In the genomic region with DNA sequence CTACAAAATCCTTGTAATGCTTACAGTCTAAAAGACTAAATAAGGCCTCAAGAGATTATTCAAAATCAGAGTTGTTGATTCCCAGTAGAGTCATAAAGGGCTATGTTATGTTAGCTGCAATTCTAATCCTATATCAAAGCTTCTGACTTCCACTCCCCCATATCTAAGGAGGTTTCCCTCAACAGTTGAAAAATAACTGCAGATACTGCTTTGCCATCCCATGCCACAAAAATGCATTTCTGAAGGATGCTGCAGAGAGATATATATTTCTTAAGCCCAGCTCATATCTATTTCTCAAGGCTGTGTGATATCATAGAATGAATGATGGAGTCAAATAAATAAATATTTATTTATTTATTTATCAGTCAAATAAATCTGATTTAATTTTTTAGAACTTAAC, we compare ENCODE assay signal across 28 cellular contexts.
"Had no signal": no experiment of that assay in that cellular context is flagged by ENCODE, and none has a peak within 500 bp of the region (broad histone marks: within the 10 kb centered on the region; RNA-seq: fewer than 3 reads in every experiment).

No MANE protein-coding gene starts in this region.

- H3K36me3 Mint-ChIP-seq: natural killer cell; neural progenitor cell; stimulated activated memory B cell treated with anti-CD40 and anti-IgM and Interleukin-4, amounts not matched to agents 10 μg/mL and 1 μg/mL and 100 μg/mL, for 72 hours had no signal

- DNase-seq: natural killer cell; occipital lobe; ovary; posterior cingulate gyrus; psoas muscle; right cardiac atrium; right lobe of liver; sigmoid colon; spleen; stimulated activated CD4-positive, alpha-beta T cell treated with anti-CD3 and anti-CD28 coated beads, Interleukin-12 subunit alpha, Interleukin-12 subunit beta, amount 100 ng/mL, for 4 hours; stimulated activated CD4-positive, alpha-beta T cell treated with anti-CD3 and anti-CD28 coated beads, Interleukin-1b, Interleukin-23, amount 100 ng/mL, for 48 hours; stimulated activated CD4-positive, alpha-beta T cell treated with anti-CD3 and anti-CD28 coated beads, Interleukin-4, amount 100 ng/mL, for 1 hour; stimulated activated CD4-positive, alpha-beta T cell treated with anti-CD3 and anti-CD28 coated beads, Interleukin-4, amount 100 ng/mL, for 4 hours; stimulated activated CD8-positive, alpha-beta memory T cell treated with anti-CD3 and anti-CD28 coated beads, Interleukin-4, amount 100 ng/mL, for 48 hours; stimulated activated naive CD4-positive, alpha-beta T cell; stimulated activated naive CD8-positive, alpha-beta T cell treated with anti-CD3 and anti-CD28 coated beads, Interleukin-15, amount 100 ng/mL, for 72 hours; stimulated activated naive CD8-positive, alpha-beta T cell treated with anti-CD3 and anti-CD28 coated beads, Interleukin-15, Interleukin-2, amounts not matched to agents 100 U/mL and 50 U/mL, for 24 hours; substantia nigra; testis; tibial artery; transverse colon; upper lobe of right lung; uterus had no signal

- H3K27ac Mint-ChIP-seq: natural killer cell; nephron; neural progenitor cell; progenitor cell of endocrine pancreas; stimulated activated memory B cell treated with anti-CD40 and anti-IgM and Interleukin-4, amounts not matched to agents 10 μg/mL and 1 μg/mL and 100 μg/mL, for 72 hours; stimulated activated naive CD8-positive, alpha-beta T cell treated with anti-CD3 and anti-CD28 coated beads, Interleukin-15, amount 100 ng/mL, for 72 hours; type B pancreatic cell had no signal

- H3K4me1 Mint-ChIP-seq: natural killer cell; stimulated activated memory B cell treated with anti-CD40 and anti-IgM and Interleukin-4, amounts not matched to agents 10 μg/mL and 1 μg/mL and 100 μg/mL, for 72 hours; stimulated activated naive CD8-positive, alpha-beta T cell treated with anti-CD3 and anti-CD28 coated beads, Interleukin-15, amount 100 ng/mL, for 72 hours had no signal

- H3K9me3 Mint-ChIP-seq: natural killer cell; nephron; stimulated activated memory B cell treated with anti-CD40 and anti-IgM and Interleukin-4, amounts not matched to agents 10 μg/mL and 1 μg/mL and 100 μg/mL, for 72 hours; stimulated activated naive CD8-positive, alpha-beta T cell treated with anti-CD3 and anti-CD28 coated beads, Interleukin-15, amount 100 ng/mL, for 72 hours; type B pancreatic cell had no signal

- ATAC-seq: natural killer cell; psoas muscle; right cardiac atrium; right lobe of liver; stimulated activated memory B cell treated with anti-CD40 and anti-IgM and Interleukin-4, amounts not matched to agents 10 μg/mL and 1 μg/mL and 100 μg/mL, for 72 hours; stimulated activated naive CD8-positive, alpha-beta T cell treated with anti-CD3 and anti-CD28 coated beads, Interleukin-15, amount 100 ng/mL, for 72 hours; stimulated activated naive CD8-positive, alpha-beta T cell treated with anti-CD3 and anti-CD28 coated beads, Interleukin-15, Interleukin-2, amounts not matched to agents 100 U/mL and 50 U/mL, for 24 hours; upper lobe of right lung had no signal

- H3K27me3 Mint-ChIP-seq: stimulated activated memory B cell treated with anti-CD40 and anti-IgM and Interleukin-4, amounts not matched to agents 10 μg/mL and 1 μg/mL and 100 μg/mL, for 72 hours; stimulated activated naive CD8-positive, alpha-beta T cell treated with anti-CD3 and anti-CD28 coated beads, Interleukin-15, amount 100 ng/mL, for 72 hours had no signal

- H3K4me3 Mint-ChIP-seq: natural killer cell; nephron; neural progenitor cell; stimulated activated memory B cell treated with anti-CD40 and anti-IgM and Interleukin-4, amounts not matched to agents 10 μg/mL and 1 μg/mL and 100 μg/mL, for 72 hours; stimulated activated naive CD8-positive, alpha-beta T cell treated with anti-CD3 and anti-CD28 coated beads, Interleukin-15, amount 100 ng/mL, for 72 hours; type B pancreatic cell had no signal
